In the genomic region with DNA sequence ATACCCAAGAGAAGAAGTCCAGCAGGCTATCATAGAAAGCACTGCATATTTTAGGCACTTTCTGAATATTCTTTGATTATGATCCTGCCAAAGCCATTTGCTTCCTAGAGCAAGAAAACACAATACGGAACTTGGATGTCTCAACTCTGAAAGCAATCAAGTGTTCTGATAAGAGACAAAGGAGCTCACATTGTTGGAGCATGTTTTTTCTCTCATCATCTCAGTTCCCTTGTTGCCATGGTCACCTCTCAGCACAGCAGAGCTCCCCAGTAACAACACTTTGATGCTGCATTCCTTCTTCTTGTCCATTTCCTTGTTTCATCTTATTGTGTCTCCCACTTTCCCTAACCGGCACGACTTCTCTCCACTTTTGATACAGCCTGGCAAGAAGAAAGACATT, we compare ENCODE assay signal across 16 cellular contexts.
DNase-seq lines count a peak whose midpoint lies in the region; ATAC-seq and TF ChIP-seq lines count a peak whose summit lies in the region.
"Had no signal": no experiment of that assay in that cellular context is flagged by ENCODE, and none has a peak within 500 bp of the region (broad histone marks: within the 10 kb centered on the region; RNA-seq: fewer than 3 reads in every experiment).

No MANE protein-coding gene starts in this region.

- peak; percentile 13 for DNase-seq in DMS53 (lab: John Stamatoyannopoulos, UW)
- DNase-seq in DMS53 treated with DMSO at 0.1 percent for 48 hours (lab: John Stamatoyannopoulos, UW; ENCODE audit: unreplicated experiment): no peak
- DNase-seq in NCI-H2227 (lab: John Stamatoyannopoulos, UW; ENCODE audit: unreplicated experiment): peak; percentile 46
- peak; percentile 32 for DNase-seq in inferior parietal cortex (ENCODE audit: extremely low spot score)
- peak; percentile 63 for DNase-seq in retina
- no peak for DNase-seq in colonic mucosa
- DNase-seq in NCI-H2107 treated with DMSO at 0.1 percent for 48 hours (lab: John Stamatoyannopoulos, UW; ENCODE audit: unreplicated experiment): no peak
- DNase-seq in mucosa of descending colon: no peak
- DNase-seq: CD4-positive, alpha-beta memory T cell; DND-41; KG1; NCI-H187; PC-9 had no signal

- no peak overlapping the region for H3K9ac ChIP-seq in colonic mucosa (ENCODE audit: low read depth in 2 of 2, low read length in 2 of 2)

- H3K36me3 ChIP-seq in colonic mucosa: no peaks in the 10 kb centered on the region
- no peaks in the 10 kb centered on the region for H3K36me3 ChIP-seq in mucosa of descending colon (ENCODE audit: low read depth)
- H3K36me3 ChIP-seq: SJSA1 had no signal

- H3K4me1 ChIP-seq in colonic mucosa (no peaks in the 10 kb centered on the region), mucosa of descending colon (ENCODE audit: low read depth) (no peaks in the 10 kb centered on the region)
- H3K4me1 ChIP-seq: SJSA1 had no signal

- H3K4me3 ChIP-seq in colonic mucosa: no peak overlapping the region
- H3K4me3 ChIP-seq in mucosa of descending colon: no peak overlapping the region
- H3K4me3 ChIP-seq: PC-9, SJSA1 had no signal

- H3K27ac ChIP-seq in colonic mucosa: no peak overlapping the region
- H3K27ac ChIP-seq: 22Rv1, PC-9, SJSA1 had no signal

- no peaks in the 10 kb centered on the region for H3K27me3 ChIP-seq in colonic mucosa
- H3K27me3 ChIP-seq: SJSA1 had no signal

- intact Hi-C loops in colonic mucosa (cut with DNase I) (no loop called here), mucosa of descending colon (cut with DNase I, micrococcal nuclease) (no loop called here)

- no peaks in the 10 kb centered on the region for H3K9me3 ChIP-seq in colonic mucosa
- H3K9me3 ChIP-seq in mucosa of descending colon: no peaks in the 10 kb centered on the region
- H3K9me3 ChIP-seq: SJSA1 had no signal

- no peak for TF ChIP-seq CTCF in colonic mucosa (IDR thresholded peaks at IDR 0.05)
- TF ChIP-seq CTCF in mucosa of descending colon (IDR thresholded peaks at IDR 0.05): no peak

- ATAC-seq in mucosa of descending colon: no peak
- ATAC-seq: HepG2 had no signal

Comparison
In these comparisons a context has a peak if more than half of its experiments do, and no peak if none do; other contexts are left out.
1. DNase-seq: peak in DMS53 (single experiment), NCI-H2227 (single experiment), inferior parietal cortex (single experiment) and retina (single experiment); none in DMS53 treated with DMSO at 0.1 percent for 48 hours (single experiment), colonic mucosa (single experiment), NCI-H2107 treated with DMSO at 0.1 percent for 48 hours (single experiment) and mucosa of descending colon (0 of 3).